10 cellular contexts compared by ENCODE assay signal in the genomic region with DNA sequence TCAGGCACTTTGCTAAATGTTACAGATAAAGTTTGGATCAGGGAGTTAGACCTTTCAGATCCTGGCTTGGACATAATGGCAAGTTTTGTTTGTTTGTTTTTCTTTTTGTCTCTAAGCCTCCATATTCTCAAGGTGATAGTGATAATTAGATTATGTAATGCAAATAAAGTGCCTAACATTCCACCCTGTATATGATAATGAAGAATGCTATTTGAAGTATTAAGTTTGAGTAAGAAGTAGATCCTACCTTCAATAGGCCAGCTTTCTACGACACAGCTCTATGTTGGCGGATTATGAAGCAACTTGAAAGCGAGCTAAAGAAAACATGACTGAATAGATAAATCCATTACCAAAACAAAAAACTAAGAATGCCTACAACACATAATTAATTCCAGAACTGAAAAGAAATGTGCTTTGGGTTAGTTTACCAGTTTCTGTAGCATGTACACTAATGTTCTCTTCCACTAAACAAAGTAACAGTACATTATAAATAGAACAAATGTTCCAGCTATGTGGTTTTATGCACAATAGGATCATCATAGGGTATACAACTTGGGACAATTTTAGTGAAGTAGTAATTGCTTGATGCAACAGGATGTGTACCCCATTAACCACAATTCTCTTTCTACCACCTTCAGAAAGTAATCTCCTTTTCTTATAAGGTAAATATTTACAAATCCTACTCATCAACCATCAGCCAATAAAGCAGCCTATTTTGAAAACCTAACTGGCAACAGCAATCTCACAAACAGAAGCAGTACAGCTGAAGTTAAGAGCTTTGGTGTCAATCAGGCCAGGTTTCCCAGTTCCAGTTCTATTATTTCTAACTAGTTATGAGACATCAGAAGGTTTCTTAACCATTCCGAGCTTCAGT. TPM values are rescaled to one million over a fixed set of nuclear protein-coding genes. Genes with fewer than 3 reads are reported as not detected.
A peak's percentile ranks its signal among the peaks of the same experiment; 100 is the strongest.
DNase-seq lines count a peak whose midpoint lies in the region; ATAC-seq and TF ChIP-seq lines count a peak whose summit lies in the region.
"Had no signal": no experiment of that assay in that cellular context is flagged by ENCODE, and none has a peak within 500 bp of the region (broad histone marks: within the 10 kb centered on the region; RNA-seq: fewer than 3 reads in every experiment).

No MANE protein-coding gene starts in this region.

- H2BK15ac ChIP-seq in IMR-90 (ENCODE audit: low read depth, low read length): no peak overlapping the region

- no peak overlapping the region for H2BK20ac ChIP-seq in IMR-90 (ENCODE audit: low read depth, low read length)

- POLR2A ChIA-PET in IMR-90 (lab: Charles Lee; ENCODE audit: unreplicated experiment): interaction anchor here (0.6 kb wide), 1 partner anchor 298 kb away, joined by 4 read pairs; no protein-coding TSS in a partner anchor

- no peak overlapping the region for H4K91ac ChIP-seq in IMR-90 (ENCODE audit: insufficient read depth, low read depth, low read length)

- no peak for ATAC-seq in IMR-90 (ENCODE audit: low read depth)
- ATAC-seq: mucosa of descending colon had no signal

- in situ Hi-C loops in IMR-90 (cut with MboI; ENCODE audit: low sequenced_read_pairs) (no loop called here), mammary epithelial cell (cut with MboI; ENCODE audit: low sequenced_read_pairs in 2 of 2) (no loop called here)

- CTCF ChIA-PET in IMR-90 (lab: Yijun Ruan, JAX): no interaction called here
- CTCF ChIA-PET in mammary epithelial cell (lab: Charles Lee; ENCODE audit: low non-redundant PET): no interaction called here

- H3K9ac ChIP-seq in IMR-90 (ENCODE audit: low read depth, low read length): no peak overlapping the region
- H3K9ac ChIP-seq in mammary epithelial cell (ENCODE audit: insufficient read depth, low read length): peak overlapping the region; percentile 95
- no peak overlapping the region for H3K9ac ChIP-seq in mucosa of rectum (ENCODE audit: low read depth in 1 of 2, low read length in 2 of 2)

- intact Hi-C loops in IMR-90 (cut with micrococcal nuclease): loop anchor here (10.0 kb wide), 1 partner anchor 633 kb away; no protein-coding TSS in a partner anchor
- intact Hi-C loops in mammary epithelial cell (cut with micrococcal nuclease): loop anchor here (5.0 kb wide), 2 partner anchors 111 to 314 kb away; a partner anchor contains a TSS

- H3K56ac ChIP-seq in IMR-90 (ENCODE audit: extremely low read depth, insufficient read depth, low read length): no peak overlapping the region

- H4K20me1 ChIP-seq in IMR-90 (ENCODE audit: insufficient read depth, low read length) (peaks cover 10% of the 10 kb centered on the region), mammary epithelial cell (ENCODE audit: insufficient read depth, low read length) (no peaks in the 10 kb centered on the region)

- no peak overlapping the region for H3K4ac ChIP-seq in IMR-90 (ENCODE audit: low read depth, low read length)

- peaks cover 6 to 16% of the 10 kb centered on the region in 2 experiments; a peak in 3 of 4 replicates for H3K79me1 ChIP-seq in IMR-90 (ENCODE audit: low read depth in 1 of 2, low read length in 2 of 2)

- H3K14ac ChIP-seq in IMR-90 (replicated peaks; ENCODE audit: low read depth, low read length): no peak overlapping the region

- no peak for TF ChIP-seq POLR2A in IMR-90 (IDR thresholded peaks at IDR 0.05; ENCODE audit: low read depth, low read length)

- H3K23ac ChIP-seq in IMR-90 (ENCODE audit: low read depth, low read length): no peak overlapping the region

- no peak overlapping the region for H2AFZ ChIP-seq in IMR-90 (replicated peaks; ENCODE audit: low read length, poor library complexity)
- no peak overlapping the region for H2AFZ ChIP-seq in mammary epithelial cell (ENCODE audit: low read depth, low read length)

- H3K18ac ChIP-seq in IMR-90 (ENCODE audit: low read depth, low read length): no peak overlapping the region

- peak overlapping the region; percentile 87 for H3K4me3 ChIP-seq in AG10803 (ENCODE audit: low read length)
- H3K4me3 ChIP-seq in IMR-90 (ENCODE audit: insufficient read depth, low read depth, low read length): no peak overlapping the region
- peak overlapping the region; percentile 68 to 82 (median 79) for H3K4me3 ChIP-seq in mammary epithelial cell (replicated peaks in 1 of 3; ENCODE audit: insufficient read depth in 1 of 3, low read depth in 2 of 3, low read length in 3 of 3)
- peak overlapping the region; percentile 6 to 97 for H3K4me3 ChIP-seq in mucosa of rectum (ENCODE audit: low read length in 2 of 2)
- no peak overlapping the region for H3K4me3 ChIP-seq in H7 (ENCODE audit: insufficient read depth, low read depth, low read length)

- no peak overlapping the region for H3K27ac ChIP-seq in IMR-90 (ENCODE audit: insufficient read depth, low read length)
- peak overlapping the region; percentile 96 for H3K27ac ChIP-seq in mammary epithelial cell (ENCODE audit: insufficient read depth, low read depth, low read length)
- H3K27ac ChIP-seq in mucosa of rectum (ENCODE audit: low read depth in 2 of 2, low read length in 2 of 2): no peak overlapping the region

- dilution Hi-C loops in IMR-90 (cut with HindIII; ENCODE audit: low sequenced_read_pairs, unreplicated experiment) (no loop called here), mammary epithelial cell (cut with HindIII; ENCODE audit: low sequenced_read_pairs) (no loop called here)

- no peak overlapping the region for H4K8ac ChIP-seq in IMR-90 (ENCODE audit: low read depth in 2 of 2, low read length in 2 of 2)

- H3K9me1 ChIP-seq in IMR-90 (ENCODE audit: insufficient read depth, low read length): no peaks in the 10 kb centered on the region

- H3K27me3 ChIP-seq in IMR-90 (ENCODE audit: control insufficient read depth, insufficient read depth, low read length): no peaks in the 10 kb centered on the region
- H3K27me3 ChIP-seq in mammary epithelial cell (ENCODE audit: insufficient read depth, low read length): no peaks in the 10 kb centered on the region
- H3K27me3 ChIP-seq in mucosa of rectum (ENCODE audit: control insufficient read depth in 2 of 2, insufficient read depth in 2 of 2, low read length in 2 of 2): no peaks in the 10 kb centered on the region
- H3K27me3 ChIP-seq in H7 (ENCODE audit: control insufficient read depth, insufficient read depth, low read length): no peaks in the 10 kb centered on the region

- H3K36me3 ChIP-seq in IMR-90 (ENCODE audit: control insufficient read depth, insufficient read depth, low read length): peaks cover 2% of the 10 kb centered on the region
- H3K36me3 ChIP-seq in mammary epithelial cell (ENCODE audit: insufficient read depth, low read length): peaks cover 2% of the 10 kb centered on the region
- peaks cover 3 to 5% of the 10 kb centered on the region in 2 donors for H3K36me3 ChIP-seq in mucosa of rectum (ENCODE audit: control insufficient read depth in 2 of 2, insufficient read depth in 2 of 2, low read length in 2 of 2)
- no peaks in the 10 kb centered on the region for H3K36me3 ChIP-seq in H7 (replicated peaks; ENCODE audit: control insufficient read depth, insufficient read depth, low read length)

- H3K4me1 ChIP-seq in IMR-90 (ENCODE audit: control insufficient read depth, insufficient read depth, low read length) (peaks cover 1% of the 10 kb centered on the region), mammary epithelial cell (ENCODE audit: insufficient read depth, low read length) (peaks cover 15% of the 10 kb centered on the region), mucosa of rectum (ENCODE audit: control insufficient read depth in 2 of 2, insufficient read depth in 2 of 2, low read length in 2 of 2) (peaks cover 5 to 11% of the 10 kb centered on the region in 2 donors)

- no peak overlapping the region for H2BK5ac ChIP-seq in IMR-90 (ENCODE audit: low read depth, low read length, poor library complexity, severe bottlenecking)

- DNase-seq in AG10803 (ENCODE audit: low read depth) (peak; percentile 17), IMR-90 (no peak), mammary epithelial cell (no peak), hippocampal formation (lab: John Stamatoyannopoulos, UW) (no peak), H7 (no peak), ureter (ENCODE audit: low spot score) (no peak)
- DNase-seq in effector CD4-positive, alpha-beta T cell: no peak
- DNase-seq: activated CD8-positive, alpha-beta memory T cell treated with anti-CD3 and anti-CD28 coated beads for 24 hours; mucosa of descending colon had no signal

- H2AK5ac ChIP-seq in IMR-90 (ENCODE audit: low read depth, low read length): no peak overlapping the region

- H3K79me2 ChIP-seq in mammary epithelial cell (ENCODE audit: insufficient read depth, low read length): peaks cover 61% of the 10 kb centered on the region

- no TSS peak for BruUV-seq in IMR-90 (replicated peaks; lab: Mats Ljungman, UMichigan)
- BruUV-seq in mammary epithelial cell (replicated peaks; lab: Mats Ljungman, UMichigan): no TSS peak

- peak overlapping the region; percentile 100 for H3K4me2 ChIP-seq in IMR-90 (ENCODE audit: low read depth, low read length)
- peak overlapping the region; percentile 81 for H3K4me2 ChIP-seq in mammary epithelial cell (ENCODE audit: insufficient read depth, low read depth, low read length)

- H2BK120ac ChIP-seq in IMR-90 (ENCODE audit: low read depth, low read length): no peak overlapping the region

- TF ChIP-seq RAD21 in IMR-90 (IDR thresholded peaks at IDR 0.05; ENCODE audit: low read length): no peak

- WGBS in IMR-90 (ENCODE audit: extremely low coverage in 2 of 2, insufficient read length in 1 of 2), 2 experiments: no CpG with 5 or more reads among the region's 4 CpGs
- 100% methylated on average over 4 of the region's 4 CpGs for WGBS in mammary epithelial cell (ENCODE audit: low coverage, missing lambda C conversion rate)

- H3K9me3 ChIP-seq in IMR-90 (ENCODE audit: control insufficient read depth, insufficient read depth, low read length) (no peaks in the 10 kb centered on the region), mammary epithelial cell (replicated peaks; ENCODE audit: insufficient read depth, low read length) (peaks cover 5% of the 10 kb centered on the region), mucosa of rectum (ENCODE audit: control insufficient read depth in 2 of 2, low read length in 2 of 2) (peaks cover 0 to under 1% of the 10 kb centered on the region in 2 donors)

- no peak for TF ChIP-seq CTCF in AG10803 (conservative IDR thresholded peaks at IDR 0.05; ENCODE audit: low read length)
- no peak for TF ChIP-seq CTCF in IMR-90 (conservative IDR thresholded peaks at IDR 0.05; ENCODE audit: low read depth, low read length)
- no peak for TF ChIP-seq CTCF in mammary epithelial cell (conservative IDR thresholded peaks at IDR 0.05 in 1 of 2, IDR thresholded peaks at IDR 0.05 in 1 of 2; ENCODE audit: extremely low read depth in 1 of 2, insufficient read depth in 1 of 2, low read depth in 1 of 2, low read length in 2 of 2)

- H2AK9ac ChIP-seq in IMR-90 (replicated peaks; ENCODE audit: low read depth, low read length, poor library complexity): no peak overlapping the region

- no peak overlapping the region for H4K5ac ChIP-seq in IMR-90 (ENCODE audit: low read depth, low read length)

RNA-seq across cellular contexts. Expression of a gene that starts 1.5 kb away (rescaled TPM):
- total RNA-seq in IMR-90 (2012; rRNA removed): 17.2 and 23.6 TPM in 2 replicates
- polyA plus RNA-seq in IMR-90 (2012; rRNA removed): 38.0 and 52.7 TPM in 2 replicates
- 3.9 and 15.4 TPM in 2 replicates for polyA plus RNA-seq in IMR-90 (2012; cell fraction: cytosol; rRNA removed)
- 0.77 and 9.2 TPM in 2 replicates for polyA plus RNA-seq in IMR-90 (2012; cell fraction: nucleus; rRNA removed; ENCODE audit: low replicate concordance)
- 10 to 100 TPM; 14.7 to 63.5 TPM for total RNA-seq in mammary epithelial cell
- 44.8 TPM for polyA plus RNA-seq in mammary epithelial cell
- 5.2 TPM for polyA minus RNA-seq in mammary epithelial cell
- total RNA-seq in H7 (2014; rRNA removed; shearing (Covaris generic)): 54.0 and 78.1 TPM in 2 replicates
- total RNA-seq in ureter: 50.3 TPM

Comparison
In these comparisons a context has a peak if more than half of its experiments do, and no peak if none do; other contexts are left out.
1. H3K4me3 ChIP-seq: peak in AG10803 (single experiment), mammary epithelial cell (3 of 3) and mucosa of rectum (2 of 2); none in IMR-90 (single experiment) and H7 (single experiment).